Comparison of ENCODE assay signal across 8 cellular contexts in the genomic region with DNA sequence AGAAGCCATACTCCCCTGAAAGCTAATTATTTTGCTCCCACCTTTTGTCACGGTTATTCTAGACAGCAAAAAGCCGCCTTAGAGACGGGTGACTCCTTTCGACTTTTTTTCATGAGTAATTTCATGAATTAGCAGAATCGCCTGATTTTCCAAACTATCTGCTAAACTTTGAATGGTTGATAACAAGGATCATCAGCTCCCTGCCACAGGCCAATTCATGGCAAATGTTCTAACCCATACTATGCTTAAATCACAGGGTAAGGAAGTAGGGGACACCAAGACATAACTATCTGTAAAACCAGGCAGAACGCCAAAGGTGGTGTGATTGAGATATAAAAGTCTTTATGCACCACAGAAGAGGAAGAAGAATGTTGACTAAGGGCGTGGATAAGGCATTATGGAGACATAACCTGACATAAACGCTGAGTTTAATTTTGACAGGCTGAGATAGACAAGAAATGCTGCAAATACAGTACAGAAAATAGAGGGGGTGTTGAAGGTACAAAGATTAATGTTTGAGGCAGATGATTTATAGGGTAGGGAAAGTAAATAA. TPM values are rescaled to one million over a fixed set of nuclear protein-coding genes. Genes with fewer than 3 reads are reported as not detected.
DNase-seq lines count a peak whose midpoint lies in the region; ATAC-seq and TF ChIP-seq lines count a peak whose summit lies in the region.

No MANE protein-coding gene starts in this region.

- TF ChIP-seq POLR2A in IMR-90 (IDR thresholded peaks at IDR 0.05; ENCODE audit: low read depth, low read length): no peak

- 0 out of 2 replicates have a peak, but pooled peaks cover 2% of the 10 kb centered on the region for H3K9me1 ChIP-seq in IMR-90 (ENCODE audit: insufficient read depth, low read length)

- H4K5ac ChIP-seq in IMR-90 (ENCODE audit: low read depth, low read length): no peak overlapping the region

- H3K4me1 Mint-ChIP-seq in CD4-positive, alpha-beta T cell (ENCODE audit: low read depth): peaks cover 15% of the 10 kb centered on the region
- H3K4me1 Mint-ChIP-seq in activated CD8-positive, alpha-beta T cell treated with anti-CD3 and anti-CD28 coated beads for 36 hours (ENCODE audit: low read depth): peaks cover 20% of the 10 kb centered on the region
- peaks cover 11 to 19% of the 10 kb centered on the region in 2 donors for H3K4me1 Mint-ChIP-seq in immature natural killer cell

- H3K27ac Mint-ChIP-seq in CD4-positive, alpha-beta T cell: peak overlapping the region; percentile 31
- H3K27ac Mint-ChIP-seq in activated CD8-positive, alpha-beta T cell treated with anti-CD3 and anti-CD28 coated beads for 36 hours: no peak overlapping the region
- peak overlapping the region in 1 of 6 donors; percentile 4 for H3K27ac Mint-ChIP-seq in immature natural killer cell

- intact Hi-C loops in CD4-positive, alpha-beta T cell (cut with DNase I, micrococcal nuclease): no loop called here
- intact Hi-C loops in IMR-90 (cut with micrococcal nuclease): loop anchor here (2.0 kb wide), 1 partner anchor 87 kb away; no protein-coding TSS in a partner anchor
- intact Hi-C loops in activated CD8-positive, alpha-beta T cell treated with anti-CD3 and anti-CD28 coated beads for 36 hours (cut with micrococcal nuclease): no loop called here

- H3K4me1 ChIP-seq in IMR-90 (ENCODE audit: control insufficient read depth, insufficient read depth, low read length) (peaks cover 3% of the 10 kb centered on the region; the same call in 1 of the 2 replicates), subcutaneous abdominal adipose tissue (ENCODE audit: control insufficient read depth in 5 of 5, insufficient read depth in 5 of 5, low read length in 5 of 5) (peaks cover 0 to 20% (median 18%) of the 10 kb centered on the region in 5 donors)

- H4K8ac ChIP-seq in IMR-90 (ENCODE audit: low read depth in 2 of 2, low read length in 2 of 2): peak overlapping the region; percentile 30 to 86; a peak in 2 of 4 replicates

- no peak overlapping the region for H2BK120ac ChIP-seq in IMR-90 (ENCODE audit: low read depth, low read length)

- no peak for TF ChIP-seq CTCF in CD4-positive, alpha-beta T cell (IDR thresholded peaks at IDR 0.05)
- TF ChIP-seq CTCF in IMR-90 (conservative IDR thresholded peaks at IDR 0.05; ENCODE audit: low read depth, low read length): no peak
- TF ChIP-seq CTCF in activated CD8-positive, alpha-beta T cell treated with anti-CD3 and anti-CD28 coated beads for 36 hours (IDR thresholded peaks at IDR 0.05): no peak

- no peak overlapping the region for H4K91ac ChIP-seq in IMR-90 (ENCODE audit: insufficient read depth, low read depth, low read length)

- H3K36me3 Mint-ChIP-seq in CD4-positive, alpha-beta T cell (ENCODE audit: low read depth): no peaks in the 10 kb centered on the region
- H3K36me3 Mint-ChIP-seq in activated CD8-positive, alpha-beta T cell treated with anti-CD3 and anti-CD28 coated beads for 36 hours (ENCODE audit: low read depth): no peaks in the 10 kb centered on the region
- H3K36me3 Mint-ChIP-seq in immature natural killer cell: no peaks in the 10 kb centered on the region

- no peak for ATAC-seq in CD4-positive, alpha-beta T cell (ENCODE audit: poor library complexity)
- ATAC-seq in IMR-90 (ENCODE audit: low read depth): no peak
- ATAC-seq in activated CD8-positive, alpha-beta T cell treated with anti-CD3 and anti-CD28 coated beads for 36 hours: no peak
- no peak for ATAC-seq in HG02938 (IDR thresholded peaks at IDR 0.05; ENCODE audit: unreplicated experiment)
- no peak for ATAC-seq in GM21717 (IDR thresholded peaks at IDR 0.05; ENCODE audit: unreplicated experiment)

- no peaks in the 10 kb centered on the region for H3K36me3 ChIP-seq in IMR-90 (ENCODE audit: control insufficient read depth, insufficient read depth, low read length)
- H3K36me3 ChIP-seq in subcutaneous abdominal adipose tissue (ENCODE audit: control insufficient read depth in 5 of 5, insufficient read depth in 5 of 5, low read length in 5 of 5): no peaks in the 10 kb centered on the region

- H2BK15ac ChIP-seq in IMR-90 (ENCODE audit: low read depth, low read length): no peak overlapping the region

- no TSS peak for BruUV-seq in IMR-90 (replicated peaks; lab: Mats Ljungman, UMichigan)

- H3K14ac ChIP-seq in IMR-90 (replicated peaks; ENCODE audit: low read depth, low read length): 0 out of 2 replicates have a peak overlapping the region, but pooled peaks have one; percentile 75

- dilution Hi-C loops in IMR-90 (cut with HindIII; ENCODE audit: low sequenced_read_pairs, unreplicated experiment): no loop called here

- H3K18ac ChIP-seq in IMR-90 (ENCODE audit: low read depth, low read length): no peak overlapping the region

- DNase-seq in CD4-positive, alpha-beta T cell: no peak
- DNase-seq in IMR-90 (no peak), immature natural killer cell (no peak), NCI-H1436 treated with DMSO at 0.1 percent for 48 hours (lab: John Stamatoyannopoulos, UW) (no peak)
- no peak for DNase-seq in activated CD8-positive, alpha-beta T cell treated with anti-CD3 and anti-CD28 coated beads for 36 hours

- H2AFZ ChIP-seq in IMR-90 (replicated peaks; ENCODE audit: low read length, poor library complexity): peak overlapping the region; percentile 97

- H2AK9ac ChIP-seq in IMR-90 (replicated peaks; ENCODE audit: low read depth, low read length, poor library complexity): no peak overlapping the region

- H3K4ac ChIP-seq in IMR-90 (ENCODE audit: low read depth, low read length): no peak overlapping the region; the same call in 1 of the 2 replicates

- H2AK5ac ChIP-seq in IMR-90 (ENCODE audit: low read depth, low read length): no peak overlapping the region

- in situ Hi-C loops in IMR-90 (cut with MboI; ENCODE audit: low sequenced_read_pairs): no loop called here

- POLR2A ChIA-PET in CD4-positive, alpha-beta T cell (lab: Charles Lee): interaction anchor here (0.8 to 2.4 kb wide), 3 partner anchors 26 to 114 kb away, joined by 3 to 10 read pairs (median 8); a partner anchor contains a TSS
- POLR2A ChIA-PET in IMR-90 (lab: Charles Lee; ENCODE audit: unreplicated experiment): interaction anchor here (1.1 kb wide), 1 partner anchor 87 kb away, joined by 3 read pairs; no protein-coding TSS in a partner anchor
- POLR2A ChIA-PET in activated CD8-positive, alpha-beta T cell treated with anti-CD3 and anti-CD28 coated beads for 36 hours (lab: Charles Lee): interaction anchor here (0.6 to 1.2 kb wide), 2 partner anchors 9 to 114 kb away, joined by 3 to 5 read pairs; a partner anchor contains a TSS

- no peak overlapping the region for H3K27ac ChIP-seq in CD4-positive, alpha-beta T cell (ENCODE audit: low read depth, low read length)
- no peak overlapping the region for H3K27ac ChIP-seq in IMR-90 (ENCODE audit: insufficient read depth, low read length)
- peak overlapping the region; percentile 82 for H3K27ac ChIP-seq in subcutaneous abdominal adipose tissue (ENCODE audit: low read depth, low read length)

- no peaks in the 10 kb centered on the region for H3K9me3 ChIP-seq in CD4-positive, alpha-beta T cell (ENCODE audit: control insufficient read depth, low read length)
- H3K9me3 ChIP-seq in IMR-90 (ENCODE audit: control insufficient read depth, insufficient read depth, low read length): no peaks in the 10 kb centered on the region
- no peaks in the 10 kb centered on the region for H3K9me3 ChIP-seq in subcutaneous abdominal adipose tissue (ENCODE audit: control insufficient read depth in 5 of 5, low read length in 5 of 5)

- H3K4me3 Mint-ChIP-seq in CD4-positive, alpha-beta T cell: peak overlapping the region; percentile 92
- H3K4me3 Mint-ChIP-seq in activated CD8-positive, alpha-beta T cell treated with anti-CD3 and anti-CD28 coated beads for 36 hours: peak overlapping the region; percentile 79
- peak overlapping the region; percentile 61 to 90 (median 84) for H3K4me3 Mint-ChIP-seq in immature natural killer cell

- H3K79me1 ChIP-seq in IMR-90 (ENCODE audit: low read depth in 1 of 2, low read length in 2 of 2): peaks cover 14 to 17% of the 10 kb centered on the region in 2 experiments; a peak in 3 of 4 replicates

- no peak overlapping the region for H3K56ac ChIP-seq in IMR-90 (ENCODE audit: extremely low read depth, insufficient read depth, low read length)

- peak overlapping the region; percentile 73; the same call in 1 of the 2 replicates for H3K4me2 ChIP-seq in IMR-90 (ENCODE audit: low read depth, low read length)

- CTCF ChIA-PET in CD4-positive, alpha-beta T cell (lab: Charles Lee): interaction anchor here (1.0 kb wide), 1 partner anchor 153 kb away, joined by 3 read pairs; no protein-coding TSS in a partner anchor
- CTCF ChIA-PET in IMR-90 (lab: Yijun Ruan, JAX): interaction anchor here (0.6 kb wide), 1 partner anchor 221 kb away, joined by 3 read pairs; no protein-coding TSS in a partner anchor
- CTCF ChIA-PET in activated CD8-positive, alpha-beta T cell treated with anti-CD3 and anti-CD28 coated beads for 36 hours (lab: Charles Lee): interaction anchor here (1.4 kb wide), 1 partner anchor 9 kb away, joined by 4 read pairs; no protein-coding TSS in a partner anchor

- H3K4me3 ChIP-seq in IMR-90 (ENCODE audit: insufficient read depth, low read depth, low read length): peak overlapping the region; percentile 83
- H3K4me3 ChIP-seq in subcutaneous abdominal adipose tissue (ENCODE audit: low read depth in 1 of 5, low read length in 5 of 5): peak overlapping the region; percentile 76 to 98 (median 89)

- no peak overlapping the region for H2BK5ac ChIP-seq in IMR-90 (ENCODE audit: low read depth, low read length, poor library complexity, severe bottlenecking)

- no peak for TF ChIP-seq RAD21 in IMR-90 (IDR thresholded peaks at IDR 0.05; ENCODE audit: low read length)

- H3K9ac ChIP-seq in IMR-90 (ENCODE audit: low read depth, low read length) (no peak overlapping the region), subcutaneous abdominal adipose tissue (ENCODE audit: low read length in 5 of 5) (peak overlapping the region in 4 of 5 donors; percentile 29 to 86 (median 65))

- no peaks in the 10 kb centered on the region for H3K9me3 Mint-ChIP-seq in CD4-positive, alpha-beta T cell
- H3K9me3 Mint-ChIP-seq in activated CD8-positive, alpha-beta T cell treated with anti-CD3 and anti-CD28 coated beads for 36 hours: no peaks in the 10 kb centered on the region
- H3K9me3 Mint-ChIP-seq in immature natural killer cell: no peaks in the 10 kb centered on the region

- no peak overlapping the region for H2BK20ac ChIP-seq in IMR-90 (ENCODE audit: low read depth, low read length)

- 37% methylated on average over 2 of the region's 8 CpGs; no CpG with 5 or more reads in 1 of the 2 experiments for WGBS in IMR-90 (ENCODE audit: extremely low coverage in 2 of 2, insufficient read length in 1 of 2), 2 experiments

- H3K23ac ChIP-seq in IMR-90 (ENCODE audit: low read depth, low read length): no peak overlapping the region

- H4K20me1 ChIP-seq in IMR-90 (ENCODE audit: insufficient read depth, low read length): no peaks in the 10 kb centered on the region; the same call in 1 of the 2 replicates

- H3K27me3 ChIP-seq in CD4-positive, alpha-beta T cell (ENCODE audit: control insufficient read depth, insufficient read depth, low read length): no peaks in the 10 kb centered on the region
- peaks cover 8% of the 10 kb centered on the region for H3K27me3 ChIP-seq in IMR-90 (ENCODE audit: control insufficient read depth, insufficient read depth, low read length)
- no peaks in the 10 kb centered on the region for H3K27me3 ChIP-seq in subcutaneous abdominal adipose tissue (ENCODE audit: control insufficient read depth in 5 of 5, insufficient read depth in 4 of 5, low read length in 5 of 5)

- H3K27me3 Mint-ChIP-seq in CD4-positive, alpha-beta T cell: peaks cover 19% of the 10 kb centered on the region
- peaks cover 27% of the 10 kb centered on the region for H3K27me3 Mint-ChIP-seq in activated CD8-positive, alpha-beta T cell treated with anti-CD3 and anti-CD28 coated beads for 36 hours
- peaks cover 2 to 17% (median 7%) of the 10 kb centered on the region in 3 donors for H3K27me3 Mint-ChIP-seq in immature natural killer cell (ENCODE audit: low read depth in 3 of 3)

RNA-seq across cellular contexts. Expression of a gene that starts 0.9 kb away (rescaled TPM):
- 1 to 10 TPM; 4.7 to 5.5 TPM for total RNA-seq in CD4-positive, alpha-beta T cell
- 21.9 and 34.4 TPM in 2 replicates for total RNA-seq in IMR-90 (2012; rRNA removed)
- 6.9 and 9.7 TPM in 2 replicates for polyA plus RNA-seq in IMR-90 (2012; rRNA removed)
- 1.5 and 35.0 TPM in 2 replicates for polyA plus RNA-seq in IMR-90 (2012; cell fraction: cytosol; rRNA removed)
- polyA plus RNA-seq in IMR-90 (2012; cell fraction: nucleus; rRNA removed; ENCODE audit: low replicate concordance): 46.0 and 166 TPM in 2 replicates
- 1 to 10 TPM; 4.2 to 4.8 TPM for total RNA-seq in activated CD8-positive, alpha-beta T cell treated with anti-CD3 and anti-CD28 coated beads for 36 hours
- polyA plus RNA-seq in immature natural killer cell: under 1 TPM in 2 of 3 donors, not detected in 1; 0.06 to 0.47 TPM

RNA-seq across cellular contexts. Expression of a gene that starts 57.8 kb away (rescaled TPM):
- not detected for total RNA-seq in CD4-positive, alpha-beta T cell
- total RNA-seq in IMR-90 (2012; rRNA removed): not detected in 2 replicates
- polyA plus RNA-seq in IMR-90 (2012; rRNA removed) (0.02 TPM in 1 of 2 replicates, not detected in the other), immature natural killer cell (not detected)
- polyA plus RNA-seq in IMR-90 (2012; cell fraction: cytosol; rRNA removed): not detected in 2 replicates
- not detected in 2 replicates for polyA plus RNA-seq in IMR-90 (2012; cell fraction: nucleus; rRNA removed; ENCODE audit: low replicate concordance)
- not detected for total RNA-seq in activated CD8-positive, alpha-beta T cell treated with anti-CD3 and anti-CD28 coated beads for 36 hours
